ENCODE assay signal across 8 cellular contexts in the genomic region with DNA sequence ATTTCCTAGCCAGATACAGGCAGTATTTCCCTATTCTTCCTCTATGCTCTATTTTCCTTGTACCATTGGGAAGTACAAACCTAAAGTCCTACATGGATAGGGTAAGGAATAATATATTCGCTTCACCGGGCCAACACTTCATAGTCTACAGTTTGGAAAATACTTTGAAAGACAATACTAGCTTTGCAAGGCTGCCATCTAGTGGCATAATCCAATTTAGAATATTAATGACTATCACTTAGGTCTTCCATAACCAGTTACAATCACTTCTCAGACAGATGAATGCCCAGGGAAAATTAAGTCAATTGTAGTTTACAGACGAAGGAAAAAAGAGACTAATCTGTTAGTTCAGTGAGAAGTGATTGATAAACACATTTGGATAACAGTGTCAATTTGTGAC.
A peak's percentile ranks its signal among the peaks of the same experiment; 100 is the strongest.
DNase-seq lines count a peak whose midpoint lies in the region; ATAC-seq and TF ChIP-seq lines count a peak whose summit lies in the region.

No MANE protein-coding gene starts in this region.

- TF ChIP-seq CTCF in nephron progenitor cell (IDR thresholded peaks at IDR 0.05) (peak; percentile 55), lower leg skin (IDR thresholded peaks at IDR 0.05) (no peak), suprapubic skin (IDR thresholded peaks at IDR 0.05) (peak in 1 of 2 donors; percentile 17)

- H3K36me3 ChIP-seq in suprapubic skin, result no peaks in the 10 kb centered on the region

- peak; percentile 67 for ATAC-seq in GM18870 (IDR thresholded peaks at IDR 0.05; ENCODE audit: unreplicated experiment)

- no peaks in the 10 kb centered on the region for H3K27me3 ChIP-seq in suprapubic skin

- no peaks in the 10 kb centered on the region for H3K4me1 ChIP-seq in suprapubic skin

- WGBS in lower leg skin, 2 donors, result 3 to 13% methylated on average over 3 of the region's 3 CpGs
- 16% methylated on average over 3 of the region's 3 CpGs for whole genome bisulfite sequencing in suprapubic skin

- DNase-seq in CD1c-positive myeloid dendritic cell (ENCODE audit: extremely low spot score), result peak; percentile 2
- DNase-seq in NCI-H2081 treated with DMSO at 0.1 percent for 48 hours (lab: John Stamatoyannopoulos, UW), result peak; percentile 15
- peak; percentile 12 for DNase-seq in cerebellar cortex (ENCODE audit: low spot score)
- no peak for DNase-seq in nephron progenitor cell
- no peak for DNase-seq in mesenteric fat pad (ENCODE audit: low spot score)
- no peak for DNase-seq in lower leg skin (ENCODE audit: low spot score in 2 of 2)
- no peak for DNase-seq in suprapubic skin (ENCODE audit: low spot score in 2 of 2)

- H3K4me3 Mint-ChIP-seq in nephron progenitor cell, result no peak overlapping the region

- no peaks in the 10 kb centered on the region for H3K36me3 Mint-ChIP-seq in nephron progenitor cell (ENCODE audit: low read depth)

- H3K27me3 Mint-ChIP-seq in nephron progenitor cell (ENCODE audit: low read depth, poor library complexity), result no peaks in the 10 kb centered on the region

- intact Hi-C loops in lower leg skin (cut with DNase I; ENCODE audit: low total_unique reads), result no loop called here

- TF ChIP-seq EP300 in suprapubic skin (IDR thresholded peaks at IDR 0.05), result no peak

- peaks cover 5% of the 10 kb centered on the region for H3K9me3 Mint-ChIP-seq in nephron progenitor cell

- TF ChIP-seq POLR2A in lower leg skin (IDR thresholded peaks at IDR 0.05) (no peak), suprapubic skin (IDR thresholded peaks at IDR 0.05) (no peak)

- no peaks in the 10 kb centered on the region for H3K9me3 ChIP-seq in suprapubic skin

- no peak overlapping the region for H3K4me3 ChIP-seq in lower leg skin (ENCODE audit: low read depth, poor library complexity, severe bottlenecking)
- H3K4me3 ChIP-seq in suprapubic skin, result no peak overlapping the region

- H3K27ac Mint-ChIP-seq in nephron progenitor cell, result no peak overlapping the region

- H3K27ac ChIP-seq in suprapubic skin, result no peak overlapping the region

- peaks cover 5% of the 10 kb centered on the region for H3K4me1 Mint-ChIP-seq in nephron progenitor cell

Comparison
In these comparisons a context has a peak if more than half of its experiments do, and no peak if none do; other contexts are left out.
1. DNase-seq: peak in CD1c-positive myeloid dendritic cell (single experiment), NCI-H2081 treated with DMSO at 0.1 percent for 48 hours (single experiment) and cerebellar cortex (single experiment); none in nephron progenitor cell (single experiment), mesenteric fat pad (single experiment), lower leg skin (0 of 2) and suprapubic skin (0 of 2).